ENCODE assay signal across 22 cellular contexts in the genomic region with DNA sequence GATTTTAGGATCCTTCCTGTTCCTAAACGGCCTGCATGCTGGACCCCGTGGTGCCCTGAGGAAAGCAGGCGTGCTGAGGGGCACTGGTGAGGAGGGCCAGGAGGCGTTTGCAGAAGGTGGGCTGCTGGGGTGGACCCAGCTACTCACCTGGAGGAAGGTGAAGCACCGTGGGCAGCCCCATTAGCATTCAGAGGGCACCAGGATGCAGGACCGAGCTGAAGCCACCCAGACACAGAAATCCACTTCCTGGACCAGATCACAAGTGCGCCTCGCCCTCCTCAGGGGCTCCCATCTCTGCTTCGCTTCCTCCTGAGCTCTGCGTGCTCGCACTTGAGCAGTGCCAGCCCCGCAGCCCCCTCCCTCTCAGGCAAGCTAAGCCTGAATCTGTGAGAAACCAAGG.
"Had no signal": no experiment of that assay in that cellular context is flagged by ENCODE, and none has a peak within 500 bp of the region (broad histone marks: within the 10 kb centered on the region; RNA-seq: fewer than 3 reads in every experiment).

No MANE protein-coding gene starts in this region.

- H3K9me3 Mint-ChIP-seq: IgD-negative memory B cell had no signal

- H3K27ac Mint-ChIP-seq: IgD-negative memory B cell had no signal

- H3K9ac ChIP-seq: KMS-11, SK-N-SH had no signal

- DNase-seq: Kasumi-1; MM.1S; NCI-H1092 treated with DMSO at 0.1 percent for 48 hours; NCI-H1436; NCI-H187; NCI-H2081 treated with DMSO at 0.1 percent for 48 hours; NCI-H2171; NCI-H226; NCI-H446; NCI-H510A; NCI-H524 treated with DMSO at 0.1 percent for 48 hours; NCI-H82; NK-92 treated with Interleukin-12 subunit alpha and Interleukin-12 subunit beta, amount 100 ng/mL, for 24 hours; PC-3; SHP77; SK-N-SH; SW 1271 had no signal

- H3K27ac ChIP-seq: KMS-11, RWPE1 had no signal

- H3K9me3 ChIP-seq: SK-N-SH had no signal

- H3K4me2 ChIP-seq: KMS-11, SK-N-SH had no signal

- H3K4me3 ChIP-seq: K562 had no signal

- H3K4me3 Mint-ChIP-seq: IgD-negative memory B cell had no signal

- ATAC-seq: K562, Panc1 had no signal
